21 cellular contexts compared by ENCODE assay signal in genomic region chr14:75877884-75878283, GRCh38.
A peak's percentile ranks its signal among the peaks of the same experiment; 100 is the strongest.
DNase-seq lines count a peak whose midpoint lies in the region; ATAC-seq and TF ChIP-seq lines count a peak whose summit lies in the region.
"Had no signal": no experiment of that assay in that cellular context is flagged by ENCODE, and none has a peak within 500 bp of the region (broad histone marks: within the 10 kb centered on the region; RNA-seq: fewer than 3 reads in every experiment).

No MANE protein-coding gene starts in this region.

- dilution Hi-C loops in mammary epithelial cell (cut with HindIII; ENCODE audit: low sequenced_read_pairs) = no loop called here

- peak overlapping the region; percentile 63 for H3K27ac ChIP-seq in mammary epithelial cell (ENCODE audit: insufficient read depth, low read depth, low read length)
- H3K27ac ChIP-seq: neural progenitor cell, upper lobe of right lung had no signal

- DNase-seq in NCI-H2171 treated with DMSO at 0.1 percent for 48 hours (lab: John Stamatoyannopoulos, UW) = peak; percentile 22
- no peak for DNase-seq in NCI-H2171 (lab: John Stamatoyannopoulos, UW)
- DNase-seq in NCI-H2107 treated with DMSO at 0.1 percent for 48 hours (lab: John Stamatoyannopoulos, UW; ENCODE audit: unreplicated experiment) = peak; percentile 99
- peak; percentile 45 for DNase-seq in mammary epithelial cell
- DNase-seq in osteocyte (ENCODE audit: extremely low spot score, unreplicated experiment) = no peak
- no peak for DNase-seq in 8988T
- DNase-seq: activated CD4-positive, alpha-beta memory T cell treated with anti-CD3 and anti-CD28 coated beads for 36 hours; activated T-cell treated with anti-CD3 and anti-CD28 coated beads, Interleukin-2, amount 50 U/mL, for 1 hour; NCI-H187 treated with DMSO at 0.1 percent for 48 hours; NCI-H774; retina; T-helper 1 cell; upper lobe of right lung had no signal

- no peak overlapping the region for H3K9ac ChIP-seq in mammary epithelial cell (ENCODE audit: insufficient read depth, low read length)
- H3K9ac ChIP-seq: neural progenitor cell had no signal

- H3K4me3 Mint-ChIP-seq in osteocyte (ENCODE audit: unreplicated experiment) = no peak overlapping the region
- H3K4me3 Mint-ChIP-seq: activated CD4-positive, alpha-beta memory T cell treated with anti-CD3 and anti-CD28 coated beads for 36 hours; CD14-positive monocyte; neural progenitor cell; stimulated activated naive CD8-positive, alpha-beta T cell treated with anti-CD3 and anti-CD28 coated beads, Interleukin-15, Interleukin-2, amounts not matched to agents 100 ng/mL and 50 ng/mL, for 24 hours had no signal

- H3K27me3 Mint-ChIP-seq in osteocyte (ENCODE audit: unreplicated experiment) = no peaks in the 10 kb centered on the region
- H3K27me3 Mint-ChIP-seq: activated CD4-positive, alpha-beta memory T cell treated with anti-CD3 and anti-CD28 coated beads for 36 hours; stimulated activated naive CD8-positive, alpha-beta T cell treated with anti-CD3 and anti-CD28 coated beads, Interleukin-15, Interleukin-2, amounts not matched to agents 100 ng/mL and 50 ng/mL, for 24 hours had no signal

- H4K20me1 ChIP-seq in mammary epithelial cell (ENCODE audit: insufficient read depth, low read length) = no peaks in the 10 kb centered on the region

- H3K36me3 ChIP-seq in mammary epithelial cell (ENCODE audit: insufficient read depth, low read length) = no peaks in the 10 kb centered on the region
- H3K36me3 ChIP-seq: HAP-1, neural progenitor cell, upper lobe of right lung had no signal

- peaks cover 2% of the 10 kb centered on the region for H3K36me3 Mint-ChIP-seq in osteocyte (ENCODE audit: unreplicated experiment)

- no peaks in the 10 kb centered on the region for H3K9me3 Mint-ChIP-seq in osteocyte (ENCODE audit: unreplicated experiment)
- H3K9me3 Mint-ChIP-seq: activated CD4-positive, alpha-beta memory T cell treated with anti-CD3 and anti-CD28 coated beads for 36 hours; activated naive CD4-positive, alpha-beta T cell treated with anti-CD3 and anti-CD28 coated beads, Interleukin-2, amount 50 U/mL, for 72 hours; CD14-positive monocyte; neural progenitor cell; stimulated activated naive CD8-positive, alpha-beta T cell treated with anti-CD3 and anti-CD28 coated beads, Interleukin-15, Interleukin-2, amounts not matched to agents 100 ng/mL and 50 ng/mL, for 24 hours had no signal

- H3K27me3 ChIP-seq in mammary epithelial cell (ENCODE audit: insufficient read depth, low read length) = no peaks in the 10 kb centered on the region
- H3K27me3 ChIP-seq: esophagus muscularis mucosa, neural progenitor cell, upper lobe of right lung had no signal

- H3K9me3 ChIP-seq in mammary epithelial cell (replicated peaks; ENCODE audit: insufficient read depth, low read length) = no peaks in the 10 kb centered on the region
- H3K9me3 ChIP-seq: esophagus muscularis mucosa, HAP-1, upper lobe of right lung had no signal

- intact Hi-C loops in mammary epithelial cell (cut with micrococcal nuclease) = no loop called here

- no peak for TF ChIP-seq CTCF in mammary epithelial cell (conservative IDR thresholded peaks at IDR 0.05 in 1 of 2, IDR thresholded peaks at IDR 0.05 in 1 of 2; ENCODE audit: extremely low read depth in 1 of 2, insufficient read depth in 1 of 2, low read depth in 1 of 2, low read length in 2 of 2)
- no peak for TF ChIP-seq CTCF in osteocyte (IDR thresholded peaks at IDR 0.05)

- 76% methylated on average over 4 of the region's 4 CpGs for WGBS in mammary epithelial cell (ENCODE audit: low coverage, missing lambda C conversion rate)

- H3K4me2 ChIP-seq in mammary epithelial cell (ENCODE audit: insufficient read depth, low read depth, low read length) = peak overlapping the region; percentile 4
- H3K4me2 ChIP-seq: neural progenitor cell had no signal

- H3K4me1 ChIP-seq in mammary epithelial cell (ENCODE audit: insufficient read depth, low read length) = peaks cover 41% of the 10 kb centered on the region
- H3K4me1 ChIP-seq: neural progenitor cell, upper lobe of right lung had no signal

- CTCF ChIA-PET in mammary epithelial cell (lab: Charles Lee; ENCODE audit: low non-redundant PET) = no interaction called here

- in situ Hi-C loops in mammary epithelial cell (cut with MboI; ENCODE audit: low sequenced_read_pairs in 2 of 2) = no loop called here

- no peaks in the 10 kb centered on the region for H3K79me2 ChIP-seq in mammary epithelial cell (ENCODE audit: insufficient read depth, low read length)

- peak overlapping the region; percentile 93 for H3K27ac Mint-ChIP-seq in osteocyte (ENCODE audit: unreplicated experiment)
- H3K27ac Mint-ChIP-seq: activated CD4-positive, alpha-beta memory T cell treated with anti-CD3 and anti-CD28 coated beads for 36 hours; CD14-positive monocyte; neural progenitor cell had no signal

- H2AFZ ChIP-seq in mammary epithelial cell (ENCODE audit: low read depth, low read length) = no peak overlapping the region
- H2AFZ ChIP-seq: neural progenitor cell had no signal

- peaks cover 72% of the 10 kb centered on the region for H3K4me1 Mint-ChIP-seq in osteocyte (ENCODE audit: unreplicated experiment)

- no peak overlapping the region for H3K4me3 ChIP-seq in mammary epithelial cell (replicated peaks in 1 of 3; ENCODE audit: insufficient read depth in 1 of 3, low read depth in 2 of 3, low read length in 3 of 3)
- H3K4me3 ChIP-seq: esophagus muscularis mucosa, HAP-1, neural progenitor cell, upper lobe of right lung had no signal

- no peak for ATAC-seq in GM19324 (IDR thresholded peaks at IDR 0.05; ENCODE audit: low FRiP score, unreplicated experiment)
- ATAC-seq in GM21447 (IDR thresholded peaks at IDR 0.05; ENCODE audit: unreplicated experiment) = no peak
- ATAC-seq: activated naive CD4-positive, alpha-beta T cell treated with anti-CD3 and anti-CD28 coated beads, Interleukin-2, amount 50 U/mL, for 72 hours; upper lobe of right lung had no signal

- no TSS peak for BruUV-seq in mammary epithelial cell (replicated peaks; lab: Mats Ljungman, UMichigan)

Comparison
In these comparisons a context has a peak if more than half of its experiments do, and no peak if none do; other contexts are left out.
1. DNase-seq: peak in NCI-H2171 treated with DMSO at 0.1 percent for 48 hours (single experiment), NCI-H2107 treated with DMSO at 0.1 percent for 48 hours (single experiment) and mammary epithelial cell (single experiment); none in NCI-H2171 (single experiment), osteocyte (single experiment) and 8988T (single experiment).